In the genomic region with DNA sequence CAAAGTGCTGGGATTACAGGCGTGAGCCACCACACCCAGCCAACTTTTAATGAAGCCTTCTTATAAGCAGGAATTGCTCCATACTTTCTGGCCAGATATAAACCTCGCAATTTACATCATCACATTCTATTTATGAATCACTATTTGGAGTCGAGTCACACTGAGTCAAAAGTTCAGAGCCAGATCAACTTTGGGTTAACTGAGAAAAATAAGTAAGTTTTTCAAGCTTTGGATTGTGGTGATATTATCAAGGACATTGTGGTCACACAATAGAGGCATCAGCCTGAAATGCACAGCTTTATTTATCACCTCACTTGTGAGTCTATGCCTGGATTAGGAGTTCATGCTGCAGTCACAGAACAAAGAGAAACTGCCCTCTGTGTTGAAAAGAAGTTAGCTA, we compare ENCODE assay signal across 19 cellular contexts.
DNase-seq lines count a peak whose midpoint lies in the region; TF ChIP-seq lines count a peak whose summit lies in the region.
"Had no signal": no experiment of that assay in that cellular context is flagged by ENCODE, and none has a peak within 500 bp of the region (broad histone marks: within the 10 kb centered on the region; RNA-seq: fewer than 3 reads in every experiment).

No MANE protein-coding gene starts in this region.

- no peaks in the 10 kb centered on the region for H3K4me1 Mint-ChIP-seq in activated CD4-positive, alpha-beta T cell treated with anti-CD3 and anti-CD28 coated beads, Interleukin-2, amount 10 ng/mL, durations not matched to agents 24 days and 14 days
- H3K4me1 Mint-ChIP-seq: activated naive CD4-positive, alpha-beta T cell treated with anti-CD3 and anti-CD28 coated beads, Interleukin-2, amount 10 ng/mL, durations not matched to agents 7 days and 5 days; central memory CD8-positive, alpha-beta T cell; stimulated activated naive B cell treated with anti-CD40 and anti-IgM and Interleukin-4, amounts not matched to agents 10 μg/mL and 1 μg/mL and 100 μg/mL, for 72 hours had no signal

- no peak for TF ChIP-seq CTCF in fibroblast of the aortic adventitia (IDR thresholded peaks at IDR 0.05; ENCODE audit: insufficient read depth, low read length)

- no peak overlapping the region for H3K27ac Mint-ChIP-seq in activated CD4-positive, alpha-beta T cell treated with anti-CD3 and anti-CD28 coated beads, Interleukin-2, amount 10 ng/mL, durations not matched to agents 24 days and 14 days
- H3K27ac Mint-ChIP-seq: activated naive CD4-positive, alpha-beta T cell treated with anti-CD3 and anti-CD28 coated beads, Interleukin-2, amount 10 ng/mL, durations not matched to agents 7 days and 5 days; stimulated activated naive B cell treated with anti-CD40 and anti-IgM and Interleukin-4, amounts not matched to agents 10 μg/mL and 1 μg/mL and 100 μg/mL, for 72 hours had no signal

- intact Hi-C loops in activated CD4-positive, alpha-beta T cell treated with anti-CD3 and anti-CD28 coated beads, Interleukin-2, amount 10 ng/mL, durations not matched to agents 24 days and 14 days (cut with micrococcal nuclease), result no loop called here

- peak; percentile 2 for DNase-seq in A172 (ENCODE audit: low spot score)
- DNase-seq in HCEC 1CT, result peak; percentile 89
- DNase-seq in amniotic epithelial cell (ENCODE audit: low read depth), result peak; percentile 97
- DNase-seq in fibroblast of the aortic adventitia (ENCODE audit: low read depth), result peak; percentile 80
- DNase-seq in activated gamma-delta T cell treated with Interleukin-2 at 50 U/mL for 16 hours, result no peak
- DNase-seq in activated effector memory CD4-positive, alpha-beta T cell treated with Interleukin-2 at 50 U/mL for 16 hours, result no peak
- no peak for DNase-seq in activated CD4-positive, alpha-beta T cell treated with anti-CD3 and anti-CD28 coated beads, Interleukin-2, amount 10 ng/mL, durations not matched to agents 24 days and 14 days
- DNase-seq in iPS-NIHi11 (ENCODE audit: low spot score), result no peak
- DNase-seq: activated naive CD4-positive, alpha-beta T cell treated with anti-CD3 and anti-CD28 coated beads, Interleukin-2, amount 10 ng/mL, durations not matched to agents 7 days and 5 days; DMS153; GOT3; mesendoderm; NCI-H1694 treated with DMSO at 0.1 percent for 48 hours; NCI-H510A treated with DMSO at 0.1 percent for 48 hours; sigmoid colon; stimulated activated naive B cell treated with anti-CD40 and anti-IgM and Interleukin-4, amounts not matched to agents 10 μg/mL and 1 μg/mL and 100 μg/mL, for 72 hours; T-helper 1 cell; upper lobe of left lung had no signal

- no peaks in the 10 kb centered on the region for H3K36me3 Mint-ChIP-seq in activated CD4-positive, alpha-beta T cell treated with anti-CD3 and anti-CD28 coated beads, Interleukin-2, amount 10 ng/mL, durations not matched to agents 24 days and 14 days (ENCODE audit: low read depth)
- H3K36me3 Mint-ChIP-seq: activated naive CD4-positive, alpha-beta T cell treated with anti-CD3 and anti-CD28 coated beads, Interleukin-2, amount 10 ng/mL, durations not matched to agents 7 days and 5 days; stimulated activated naive B cell treated with anti-CD40 and anti-IgM and Interleukin-4, amounts not matched to agents 10 μg/mL and 1 μg/mL and 100 μg/mL, for 72 hours had no signal

- H3K27me3 Mint-ChIP-seq in activated CD4-positive, alpha-beta T cell treated with anti-CD3 and anti-CD28 coated beads, Interleukin-2, amount 10 ng/mL, durations not matched to agents 24 days and 14 days, result no peaks in the 10 kb centered on the region
- H3K27me3 Mint-ChIP-seq: activated naive CD4-positive, alpha-beta T cell treated with anti-CD3 and anti-CD28 coated beads, Interleukin-2, amount 10 ng/mL, durations not matched to agents 7 days and 5 days; central memory CD8-positive, alpha-beta T cell; stimulated activated naive B cell treated with anti-CD40 and anti-IgM and Interleukin-4, amounts not matched to agents 10 μg/mL and 1 μg/mL and 100 μg/mL, for 72 hours had no signal

- H3K4me3 ChIP-seq in fibroblast of the aortic adventitia (ENCODE audit: low read depth, low read length), result no peak overlapping the region
- H3K4me3 ChIP-seq: sigmoid colon, upper lobe of left lung had no signal

- H3K4me3 Mint-ChIP-seq in activated CD4-positive, alpha-beta T cell treated with anti-CD3 and anti-CD28 coated beads, Interleukin-2, amount 10 ng/mL, durations not matched to agents 24 days and 14 days, result no peak overlapping the region
- H3K4me3 Mint-ChIP-seq: activated naive CD4-positive, alpha-beta T cell treated with anti-CD3 and anti-CD28 coated beads, Interleukin-2, amount 10 ng/mL, durations not matched to agents 7 days and 5 days; central memory CD8-positive, alpha-beta T cell; stimulated activated naive B cell treated with anti-CD40 and anti-IgM and Interleukin-4, amounts not matched to agents 10 μg/mL and 1 μg/mL and 100 μg/mL, for 72 hours had no signal

- H3K9me3 Mint-ChIP-seq in activated CD4-positive, alpha-beta T cell treated with anti-CD3 and anti-CD28 coated beads, Interleukin-2, amount 10 ng/mL, durations not matched to agents 24 days and 14 days, result no peaks in the 10 kb centered on the region

Comparison
In these comparisons a context has a peak if more than half of its experiments do, and no peak if none do; other contexts are left out.
1. DNase-seq: peak in A172 (single experiment), HCEC 1CT (single experiment), amniotic epithelial cell (single experiment) and fibroblast of the aortic adventitia (single experiment); none in activated gamma-delta T cell treated with Interleukin-2 at 50 U/mL for 16 hours (single experiment), activated effector memory CD4-positive, alpha-beta T cell treated with Interleukin-2 at 50 U/mL for 16 hours (single experiment), activated CD4-positive, alpha-beta T cell treated with anti-CD3 and anti-CD28 coated beads, Interleukin-2, amount 10 ng/mL, durations not matched to agents 24 days and 14 days (single experiment) and iPS-NIHi11 (single experiment).